ENCODE assay signal across 8 cellular contexts in the genomic region with DNA sequence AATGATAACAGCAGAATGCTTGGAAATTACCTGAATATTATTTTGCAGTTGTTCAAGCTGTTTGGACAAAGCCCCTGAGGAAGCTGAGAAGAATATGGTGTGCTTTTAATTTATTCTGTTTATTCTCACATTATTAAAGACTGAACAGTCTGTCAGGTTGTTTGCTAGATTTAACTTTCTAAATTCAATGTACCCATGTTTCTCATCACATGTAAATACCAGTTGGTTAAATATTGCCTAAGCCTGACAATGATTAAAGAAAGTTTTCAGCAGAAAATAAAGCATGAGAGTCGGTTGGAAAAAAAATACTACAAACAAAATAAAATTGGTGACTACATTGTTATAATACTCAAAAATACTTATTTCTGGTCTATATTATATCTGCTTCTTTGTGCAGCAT.
"Had no signal": no experiment of that assay in that cellular context is flagged by ENCODE, and none has a peak within 500 bp of the region (broad histone marks: within the 10 kb centered on the region; RNA-seq: fewer than 3 reads in every experiment).

No MANE protein-coding gene starts in this region.

- H3K9me3 Mint-ChIP-seq: HFFc6 had no signal

- H3K27ac Mint-ChIP-seq: HFFc6 had no signal

- ATAC-seq: HCT116, K562 had no signal

- H3K4me3 ChIP-seq: GM23248, HAP-1, K562 had no signal

- DNase-seq: GM23248, GOT3, H7, HFFc6, IMR-90 had no signal

- H3K4me3 Mint-ChIP-seq: HFFc6 had no signal
